In the genomic region with DNA sequence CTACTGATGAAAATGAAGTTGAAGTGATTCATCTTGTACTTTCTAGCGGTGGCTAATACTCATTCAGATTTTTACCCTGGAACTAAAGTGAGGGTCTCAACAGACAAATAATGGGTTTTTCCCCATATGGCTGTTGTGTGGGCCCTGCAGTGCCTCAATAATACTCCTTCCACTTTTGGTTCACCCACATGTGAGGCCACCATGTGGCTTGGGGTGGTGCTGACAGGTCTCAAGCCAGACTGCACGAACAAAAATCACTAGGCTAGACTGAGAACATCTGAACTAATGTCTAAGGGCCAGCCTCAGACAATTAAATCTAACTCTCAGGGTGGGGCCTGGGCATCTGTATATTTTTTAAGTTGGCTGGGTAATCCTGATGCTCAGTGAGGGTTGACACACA, we compare ENCODE assay signal across 10 cellular contexts. TPM values are rescaled to one million over a fixed set of nuclear protein-coding genes. Genes with fewer than 3 reads are reported as not detected.
DNase-seq lines count a peak whose midpoint lies in the region; ATAC-seq and TF ChIP-seq lines count a peak whose summit lies in the region.
"Had no signal": no experiment of that assay in that cellular context is flagged by ENCODE, and none has a peak within 500 bp of the region (broad histone marks: within the 10 kb centered on the region; RNA-seq: fewer than 3 reads in every experiment).

No MANE protein-coding gene starts in this region.

- no peak overlapping the region for H3K4me3 ChIP-seq in GM12875 (ENCODE audit: low read depth, low read length)
- H3K4me3 ChIP-seq in HUES48 (ENCODE audit: low read depth, low read length): no peak overlapping the region
- 0 out of 2 replicates have a peak overlapping the region, but pooled peaks have one; percentile 22 for H3K4me3 ChIP-seq in iPS-20b (ENCODE audit: low read length)

- H3K27me3 Mint-ChIP-seq in osteocyte (ENCODE audit: unreplicated experiment): no peaks in the 10 kb centered on the region

- H3K27ac Mint-ChIP-seq in osteocyte (ENCODE audit: unreplicated experiment): no peak overlapping the region
- H3K27ac Mint-ChIP-seq: activated T-helper 2 cell treated with anti-CD3 and anti-CD28 coated beads, Interferon-gamma antibody, Interleukin-2, Interleukin-4, amounts not matched to agents 10 μg/mL and 5 μg/mL and 100 μg/mL, durations not matched to agents 14 hours and 24 hours and 36 hours; brain had no signal

- no peaks in the 10 kb centered on the region for H3K9me3 Mint-ChIP-seq in osteocyte (ENCODE audit: unreplicated experiment)
- H3K9me3 Mint-ChIP-seq: activated T-helper 2 cell treated with anti-CD3 and anti-CD28 coated beads, Interferon-gamma antibody, Interleukin-2, Interleukin-4, amounts not matched to agents 10 μg/mL and 5 μg/mL and 100 μg/mL, durations not matched to agents 14 hours and 24 hours and 36 hours; brain had no signal

- peak overlapping the region; percentile 83 for H3K27ac ChIP-seq in HUES48 (ENCODE audit: low read depth, low read length)
- peak overlapping the region; percentile 55 for H3K27ac ChIP-seq in iPS-20b (ENCODE audit: low read length)

- peaks cover 46% of the 10 kb centered on the region for H3K4me1 Mint-ChIP-seq in osteocyte (ENCODE audit: unreplicated experiment)

- H3K4me3 Mint-ChIP-seq in osteocyte (ENCODE audit: unreplicated experiment): no peak overlapping the region
- H3K4me3 Mint-ChIP-seq: brain had no signal

- H3K9me3 ChIP-seq in HUES48 (ENCODE audit: control insufficient read depth, insufficient read depth, low read length) (no peaks in the 10 kb centered on the region), iPS-20b (ENCODE audit: insufficient read depth, low read depth, low read length) (no peaks in the 10 kb centered on the region)

- no peak overlapping the region for H3K9ac ChIP-seq in HUES48 (ENCODE audit: low read depth, low read length)
- no peak overlapping the region for H3K9ac ChIP-seq in iPS-20b (ENCODE audit: low read depth, low read length)

- DNase-seq in osteocyte (ENCODE audit: extremely low spot score, unreplicated experiment): no peak
- DNase-seq: activated CD4-positive, alpha-beta T cell treated with anti-CD3 and anti-CD28 coated beads for 1 hour had no signal

- H3K36me3 ChIP-seq in HUES48 (ENCODE audit: control insufficient read depth, insufficient read depth, low read length) (no peaks in the 10 kb centered on the region), iPS-20b (ENCODE audit: insufficient read depth, low read depth, low read length) (no peaks in the 10 kb centered on the region)

- H3K27me3 ChIP-seq in HUES48 (ENCODE audit: control insufficient read depth, insufficient read depth, low read length): peaks cover 8% of the 10 kb centered on the region
- H3K27me3 ChIP-seq in iPS-20b (ENCODE audit: insufficient read depth, low read length): peaks cover 13% of the 10 kb centered on the region

- TF ChIP-seq CTCF in GM12875 (IDR thresholded peaks at IDR 0.05; ENCODE audit: borderline replicate concordance, insufficient read depth, low read depth, low read length) (peak; percentile 32; the same call in 1 of the 2 replicates), osteocyte (IDR thresholded peaks at IDR 0.05) (no peak)

- H3K4me1 ChIP-seq in HUES48 (ENCODE audit: control insufficient read depth, insufficient read depth, low read length) (peaks cover 48% of the 10 kb centered on the region), iPS-20b (ENCODE audit: insufficient read depth, low read length) (peaks cover 26% of the 10 kb centered on the region)

- H3K36me3 Mint-ChIP-seq in osteocyte (ENCODE audit: unreplicated experiment): no peaks in the 10 kb centered on the region
- H3K36me3 Mint-ChIP-seq: brain had no signal

- ATAC-seq in GM21360 (IDR thresholded peaks at IDR 0.05; ENCODE audit: unreplicated experiment) (peak; percentile 44), HG03025 (IDR thresholded peaks at IDR 0.05; ENCODE audit: low FRiP score, unreplicated experiment) (no peak), GM21447 (IDR thresholded peaks at IDR 0.05; ENCODE audit: unreplicated experiment) (no peak)

RNA-seq across cellular contexts. Expression of a gene that starts 7.9 kb away (rescaled TPM):
- total RNA-seq in osteocyte: 2,335 and 2,423 TPM in 2 replicates
- total RNA-seq: activated T-helper 2 cell treated with anti-CD3 and anti-CD28 coated beads, Interferon-gamma antibody, Interleukin-2, Interleukin-4, amounts not matched to agents 10 μg/mL and 5 μg/mL and 100 μg/mL, durations not matched to agents 14 hours and 24 hours and 36 hours had no signal

RNA-seq across cellular contexts. Expression of a gene that starts 29.9 kb away (rescaled TPM):
- total RNA-seq in osteocyte: 253 and 267 TPM in 2 replicates
